ENCODE assay signal across 8 cellular contexts in genomic region chr14:58244556-58245387, GRCh38. TPM values are rescaled to one million over a fixed set of nuclear protein-coding genes. Genes with fewer than 3 reads are reported as not detected.
DNase-seq lines count a peak whose midpoint lies in the region; ATAC-seq and TF ChIP-seq lines count a peak whose summit lies in the region.

Gene PSMA3 (plus strand): TSS chr14:58244843. CDS start chr14:58244921, 78 bp downstream.

- peak within 1 kb of the TSS; percentile 96 to 99 for H3K4me3 Mint-ChIP-seq in CD14-positive monocyte

- no peaks in the 10 kb centered on the region for H3K27me3 Mint-ChIP-seq in CD14-positive monocyte (ENCODE audit: low read depth in 3 of 3)

- no peaks in the 10 kb centered on the region for H3K27me3 ChIP-seq in left lung

- DNase-seq in CD14-positive monocyte (ENCODE audit: low spot score) (peak; percentile 98), NCI-H82 (lab: John Stamatoyannopoulos, UW) (peak; percentile 98), dermis blood vessel endothelial cell (peak; percentile 98), left lung (peak; percentile 98 to 99)
- peak; percentile 97 to 98 for DNase-seq in activated CD4-positive, alpha-beta T cell treated with anti-CD3 and anti-CD28 coated beads, Interleukin-2, amount 50 U/mL, for 48 hours
- DNase-seq in stimulated activated CD4-positive, alpha-beta T cell treated with anti-CD3 and anti-CD28 coated beads, Interleukin-2, amount 100 ng/mL, for 48 hours = peak; percentile 91 to 95

- H3K4me1 ChIP-seq in left lung = peaks cover 6 to 46% of the 10 kb centered on the region in 2 donors

- TF ChIP-seq CTCF in CD14-positive monocyte (IDR thresholded peaks at IDR 0.05) (no peak), left lung (IDR thresholded peaks at IDR 0.05) (no peak)

- peaks cover 7 to 23% of the 10 kb centered on the region in 2 donors for H3K36me3 Mint-ChIP-seq in CD14-positive monocyte

- H3K9me3 ChIP-seq in left lung = no peaks in the 10 kb centered on the region

- peak within 1 kb of the TSS; percentile 82 to 85 for H3K4me3 ChIP-seq in left lung

- peaks cover 31% of the 10 kb centered on the region for H3K4me1 Mint-ChIP-seq in CD14-positive monocyte

- H3K27ac Mint-ChIP-seq in CD14-positive monocyte = peak within 1 kb of the TSS; percentile 98 to 100 (median 99)

- H3K27ac ChIP-seq in left lung = peak within 1 kb of the TSS; percentile 98

- intact Hi-C loops in CD14-positive monocyte (cut with micrococcal nuclease) = loop anchor here (2.0 to 10.0 kb wide), 4 partner anchors 38 to 180 kb away; partner anchors contain the start of genes ARID4A (in 2 of the 2), KIAA0586 (in 1 of the 2) and TIMM9 (in 1 of the 2)
- intact Hi-C loops in left lung (cut with DNase I) = no loop called here

- H3K36me3 ChIP-seq in left lung = peaks cover 0 to 21% of the 10 kb centered on the region in 2 donors

- ATAC-seq in GM19397 (IDR thresholded peaks at IDR 0.05; ENCODE audit: unreplicated experiment) = peak; percentile 92
- ATAC-seq in HG03571 (IDR thresholded peaks at IDR 0.05; ENCODE audit: unreplicated experiment) = peak; percentile 89
- peak; percentile 93 for ATAC-seq in left lung

- no peaks in the 10 kb centered on the region for H3K9me3 Mint-ChIP-seq in CD14-positive monocyte

RNA-seq across cellular contexts. Expression of gene PSMA3, which starts in this region (rescaled TPM):
- polyA plus RNA-seq in CD14-positive monocyte = 100 to 1,000 TPM; 147 to 170 TPM
- 102 and 157 TPM in 2 replicates for total RNA-seq in dermis blood vessel endothelial cell
- 100 to 1,000 TPM; 152 to 238 TPM for total RNA-seq in left lung

Comparison
In these comparisons a context has a peak if more than half of its experiments do, and no peak if none do; other contexts are left out.
1. Peak in every context shown above with its lines: DNase-seq, ATAC-seq, H3K4me3 ChIP-seq and H3K27ac ChIP-seq.
2. intact Hi-C loops: an anchor here in CD14-positive monocyte (2.0 to 10.0 kb wide); none called in left lung.